1 cellular context compared by ENCODE assay signal in the genomic region with DNA sequence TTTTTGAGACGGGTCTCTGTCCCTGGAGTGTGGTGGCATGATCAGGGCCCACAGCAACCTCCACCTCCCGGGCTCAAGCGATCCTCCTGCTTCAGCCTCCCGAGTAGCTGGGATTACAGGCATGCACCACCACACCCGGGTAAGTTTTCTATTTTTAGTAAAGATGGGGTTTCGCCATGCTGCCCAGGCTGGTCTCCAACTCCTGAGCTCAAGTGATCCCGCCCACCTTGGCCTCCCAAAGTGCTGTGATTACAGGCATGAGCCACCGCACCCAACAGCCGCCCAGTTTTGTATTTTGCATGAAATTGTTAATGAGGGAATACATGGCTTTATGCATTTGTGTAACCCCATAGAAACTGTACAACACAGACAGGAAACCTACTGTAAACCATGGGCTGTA.
TF ChIP-seq lines count a peak whose summit lies in the region.

No MANE protein-coding gene starts in this region.

TF ChIP-seq in A549, 52 proteins besides CTCF, POLR2A, EP300 and RAD21:
- TF ChIP-seq, protein P1, sequence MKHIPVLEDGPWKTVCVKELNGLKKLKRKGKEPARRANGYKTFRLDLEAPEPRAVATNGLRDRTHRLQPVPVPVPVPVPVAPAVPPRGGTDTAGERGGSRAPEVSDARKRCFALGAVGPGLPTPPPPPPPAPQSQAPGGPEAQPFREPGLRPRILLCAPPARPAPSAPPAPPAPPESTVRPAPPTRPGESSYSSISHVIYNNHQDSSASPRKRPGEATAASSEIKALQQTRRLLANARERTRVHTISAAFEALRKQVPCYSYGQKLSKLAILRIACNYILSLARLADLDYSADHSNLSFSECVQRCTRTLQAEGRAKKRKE (CRISPR knock-in tag; IDR thresholded peaks at IDR 0.05; ENCODE audit: low read depth) = no peak
- TF ChIP-seq MYC (IDR thresholded peaks at IDR 0.05; ENCODE audit: borderline replicate concordance, low read length) = no peak
- no peak for TF ChIP-seq KDM5A (IDR thresholded peaks at IDR 0.05)
- TF ChIP-seq, protein P2, sequence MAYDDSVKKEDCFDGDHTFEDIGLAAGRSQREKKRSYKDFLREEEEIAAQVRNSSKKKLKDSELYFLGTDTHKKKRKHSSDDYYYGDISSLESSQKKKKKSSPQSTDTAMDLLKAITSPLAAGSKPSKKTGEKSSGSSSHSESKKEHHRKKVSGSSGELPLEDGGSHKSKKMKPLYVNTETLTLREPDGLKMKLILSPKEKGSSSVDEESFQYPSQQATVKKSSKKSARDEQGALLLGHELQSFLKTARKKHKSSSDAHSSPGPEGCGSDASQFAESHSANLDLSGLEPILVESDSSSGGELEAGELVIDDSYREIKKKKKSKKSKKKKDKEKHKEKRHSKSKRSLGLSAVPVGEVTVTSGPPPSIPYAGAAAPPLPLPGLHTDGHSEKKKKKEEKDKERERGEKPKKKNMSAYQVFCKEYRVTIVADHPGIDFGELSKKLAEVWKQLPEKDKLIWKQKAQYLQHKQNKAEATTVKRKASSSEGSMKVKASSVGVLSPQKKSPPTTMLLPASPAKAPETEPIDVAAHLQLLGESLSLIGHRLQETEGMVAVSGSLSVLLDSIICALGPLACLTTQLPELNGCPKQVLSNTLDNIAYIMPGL (CRISPR knock-in tag; IDR thresholded peaks at IDR 0.05; ENCODE audit: borderline replicate concordance) = no peak
- no peak for TF ChIP-seq CBX8 (IDR thresholded peaks at IDR 0.05)
- TF ChIP-seq JUNB (IDR thresholded peaks at IDR 0.05) = no peak
- TF ChIP-seq ZC3H11A (IDR thresholded peaks at IDR 0.05) = no peak
- TF ChIP-seq ESRRA (IDR thresholded peaks at IDR 0.05; ENCODE audit: borderline replicate concordance, low read length) = no peak
- TF ChIP-seq, protein P3, sequence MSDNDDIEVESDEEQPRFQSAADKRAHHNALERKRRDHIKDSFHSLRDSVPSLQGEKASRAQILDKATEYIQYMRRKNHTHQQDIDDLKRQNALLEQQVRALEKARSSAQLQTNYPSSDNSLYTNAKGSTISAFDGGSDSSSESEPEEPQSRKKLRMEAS (IDR thresholded peaks at IDR 0.05) = no peak
- no peak for TF ChIP-seq SMC3 (IDR thresholded peaks at IDR 0.05)
- TF ChIP-seq PHF8 (IDR thresholded peaks at IDR 0.05; ENCODE audit: borderline replicate concordance, low read depth) = no peak
- TF ChIP-seq, protein P4, sequence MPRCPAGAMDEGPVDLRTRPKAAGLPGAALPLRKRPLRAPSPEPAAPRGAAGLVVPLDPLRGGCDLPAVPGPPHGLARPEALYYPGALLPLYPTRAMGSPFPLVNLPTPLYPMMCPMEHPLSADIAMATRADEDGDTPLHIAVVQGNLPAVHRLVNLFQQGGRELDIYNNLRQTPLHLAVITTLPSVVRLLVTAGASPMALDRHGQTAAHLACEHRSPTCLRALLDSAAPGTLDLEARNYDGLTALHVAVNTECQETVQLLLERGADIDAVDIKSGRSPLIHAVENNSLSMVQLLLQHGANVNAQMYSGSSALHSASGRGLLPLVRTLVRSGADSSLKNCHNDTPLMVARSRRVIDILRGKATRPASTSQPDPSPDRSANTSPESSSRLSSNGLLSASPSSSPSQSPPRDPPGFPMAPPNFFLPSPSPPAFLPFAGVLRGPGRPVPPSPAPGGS (IDR thresholded peaks at IDR 0.05) = no peak
- TF ChIP-seq MAZ (IDR thresholded peaks at IDR 0.05; ENCODE audit: borderline replicate concordance, low read depth, low read length) = no peak
- no peak for TF ChIP-seq ZFP36 (IDR thresholded peaks at IDR 0.05; ENCODE audit: borderline replicate concordance, partially characterized antibody)
- TF ChIP-seq FOSL2 (IDR thresholded peaks at IDR 0.05) = no peak
- TF ChIP-seq FOSL2 (CRISPR knock-in tag; IDR thresholded peaks at IDR 0.05) = no peak
- no peak for TF ChIP-seq RARB (CRISPR knock-in tag; IDR thresholded peaks at IDR 0.05)
- no peak for TF ChIP-seq ZSCAN20 (CRISPR knock-in tag; IDR thresholded peaks at IDR 0.05)
- no peak for TF ChIP-seq TP53 (CRISPR knock-in tag; IDR thresholded peaks at IDR 0.05)
- TF ChIP-seq, protein P5, sequence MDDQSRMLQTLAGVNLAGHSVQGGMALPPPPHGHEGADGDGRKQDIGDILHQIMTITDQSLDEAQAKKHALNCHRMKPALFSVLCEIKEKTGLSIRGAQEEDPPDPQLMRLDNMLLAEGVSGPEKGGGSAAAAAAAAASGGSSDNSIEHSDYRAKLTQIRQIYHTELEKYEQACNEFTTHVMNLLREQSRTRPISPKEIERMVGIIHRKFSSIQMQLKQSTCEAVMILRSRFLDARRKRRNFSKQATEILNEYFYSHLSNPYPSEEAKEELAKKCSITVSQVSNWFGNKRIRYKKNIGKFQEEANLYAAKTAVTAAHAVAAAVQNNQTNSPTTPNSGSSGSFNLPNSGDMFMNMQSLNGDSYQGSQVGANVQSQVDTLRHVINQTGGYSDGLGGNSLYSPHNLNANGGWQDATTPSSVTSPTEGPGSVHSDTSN (IDR thresholded peaks at IDR 0.05) = no peak
TF ChIP-seq in A549: peak in this region for 0.
